ENCODE assay signal across 1 cellular context in genomic region chr7:73567701-73568685, GRCh38.
TF ChIP-seq lines count a peak whose summit lies in the region.

No MANE protein-coding gene starts in this region.

TF ChIP-seq in WTC11, 78 proteins besides CTCF, POLR2A, EP300 and RAD21 (continued from another document):
- TF ChIP-seq SMAD3 (CRISPR knock-in tag; IDR thresholded peaks at IDR 0.05; ENCODE audit: borderline replicate concordance) (0 out of 2 replicates have a peak, but pooled peaks have one; percentile 43), MXD4 (CRISPR knock-in tag; IDR thresholded peaks at IDR 0.05; ENCODE audit: borderline replicate concordance) (no peak)
